1 cellular context compared by ENCODE assay signal in genomic region chr4:108213308-108213707, GRCh38.
TF ChIP-seq lines count a peak whose summit lies in the region.

No MANE protein-coding gene starts in this region.

TF ChIP-seq in H1, 55 proteins besides CTCF, POLR2A, EP300 and RAD21:
- TF ChIP-seq SIRT6 (IDR thresholded peaks at IDR 0.05; ENCODE audit: low read length) (no peak), HDAC2 (IDR thresholded peaks at IDR 0.05; ENCODE audit: borderline replicate concordance in 1 of 2, low read depth in 2 of 2, low read length in 2 of 2) (no peak), CBX5 (IDR thresholded peaks at IDR 0.05; ENCODE audit: low read depth, low read length) (no peak), BCL11A (IDR thresholded peaks at IDR 0.05; ENCODE audit: low read depth in 2 of 2, low read length in 2 of 2) (no peak), SIX5 (IDR thresholded peaks at IDR 0.05; ENCODE audit: low read depth, low read length) (no peak), BACH1 (IDR thresholded peaks at IDR 0.05; ENCODE audit: low read length) (no peak), TEAD4 (IDR thresholded peaks at IDR 0.05; ENCODE audit: low read depth, low read length) (no peak), POU5F1 (IDR thresholded peaks at IDR 0.05; ENCODE audit: low read depth, low read length) (no peak), NANOG (IDR thresholded peaks at IDR 0.05; ENCODE audit: insufficient read depth, low read depth, low read length, poor library complexity, severe bottlenecking) (no peak), CHD7 (IDR thresholded peaks at IDR 0.05; ENCODE audit: insufficient replicate concordance, low read length) (no peak)
- TF ChIP-seq, protein P1, sequence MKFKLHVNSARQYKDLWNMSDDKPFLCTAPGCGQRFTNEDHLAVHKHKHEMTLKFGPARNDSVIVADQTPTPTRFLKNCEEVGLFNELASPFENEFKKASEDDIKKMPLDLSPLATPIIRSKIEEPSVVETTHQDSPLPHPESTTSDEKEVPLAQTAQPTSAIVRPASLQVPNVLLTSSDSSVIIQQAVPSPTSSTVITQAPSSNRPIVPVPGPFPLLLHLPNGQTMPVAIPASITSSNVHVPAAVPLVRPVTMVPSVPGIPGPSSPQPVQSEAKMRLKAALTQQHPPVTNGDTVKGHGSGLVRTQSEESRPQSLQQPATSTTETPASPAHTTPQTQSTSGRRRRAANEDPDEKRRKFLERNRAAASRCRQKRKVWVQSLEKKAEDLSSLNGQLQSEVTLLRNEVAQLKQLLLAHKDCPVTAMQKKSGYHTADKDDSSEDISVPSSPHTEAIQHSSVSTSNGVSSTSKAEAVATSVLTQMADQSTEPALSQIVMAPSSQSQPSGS (IDR thresholded peaks at IDR 0.05; ENCODE audit: low read length), result no peak
